In the genomic region with DNA sequence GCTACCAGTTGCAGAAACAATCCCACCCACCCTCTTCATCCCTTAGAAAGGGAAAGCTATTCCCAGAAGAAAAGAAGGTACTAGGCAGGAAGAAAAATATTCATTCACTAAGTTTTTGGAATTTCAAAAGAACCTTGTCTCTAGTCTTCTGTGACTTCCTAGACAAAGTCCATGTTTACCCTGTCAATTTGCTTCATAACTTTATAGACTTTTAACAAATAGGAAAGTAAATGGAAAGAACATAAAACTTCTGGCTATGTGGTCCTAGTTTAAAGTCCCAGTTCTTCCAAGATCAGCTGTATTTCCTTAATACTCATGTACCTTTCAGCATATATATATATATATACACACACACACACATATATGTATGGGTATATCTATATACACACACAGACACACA, we compare ENCODE assay signal across 20 cellular contexts.
DNase-seq lines count a peak whose midpoint lies in the region; ATAC-seq and TF ChIP-seq lines count a peak whose summit lies in the region.
"Had no signal": no experiment of that assay in that cellular context is flagged by ENCODE, and none has a peak within 500 bp of the region (broad histone marks: within the 10 kb centered on the region; RNA-seq: fewer than 3 reads in every experiment).

No MANE protein-coding gene starts in this region.

- no peaks in the 10 kb centered on the region for H3K27me3 Mint-ChIP-seq in endodermal cell (ENCODE audit: insufficient read depth)
- H3K27me3 Mint-ChIP-seq: CD4-positive, CD25-positive, alpha-beta regulatory T cell had no signal

- no peak overlapping the region for H3K9ac ChIP-seq in colonic mucosa (ENCODE audit: low read depth in 2 of 2, low read length in 2 of 2)
- no peak overlapping the region for H3K9ac ChIP-seq in endodermal cell (ENCODE audit: extremely low read depth, low read length, poor library complexity, severe bottlenecking)
- H3K9ac ChIP-seq: BLaER1, GM23248 had no signal

- no peak for DNase-seq in colonic mucosa
- no peak for DNase-seq in mucosa of descending colon
- DNase-seq in transverse colon, result no peak
- DNase-seq in activated CD8-positive, alpha-beta memory T cell treated with anti-CD3 and anti-CD28 coated beads for 24 hours, result no peak
- no peak for DNase-seq in NCI-H748 treated with DMSO at 0.1 percent for 48 hours (lab: John Stamatoyannopoulos, UW)
- no peak for DNase-seq in endodermal cell
- DNase-seq: CD4-positive, CD25-positive, alpha-beta regulatory T cell; CD8-positive, alpha-beta T cell; DMS 273 treated with DMSO at 0.1 percent for 48 hours; DMS79; EL; GDM1; HFFc6 had no signal

- H3K4me3 ChIP-seq in colonic mucosa (no peak overlapping the region), mucosa of descending colon (no peak overlapping the region), transverse colon (no peak overlapping the region), endodermal cell (ENCODE audit: low read length) (no peak overlapping the region)
- H3K4me3 ChIP-seq: BLaER1, GM12878, GM23248, HAP-1 had no signal

- intact Hi-C loops in colonic mucosa (cut with DNase I) (no loop called here), mucosa of descending colon (cut with DNase I, micrococcal nuclease) (no loop called here), transverse colon (cut with DNase I; ENCODE audit: low total_unique reads) (no loop called here)

- H3K9me3 ChIP-seq in colonic mucosa, result no peaks in the 10 kb centered on the region
- no peaks in the 10 kb centered on the region for H3K9me3 ChIP-seq in mucosa of descending colon
- no peaks in the 10 kb centered on the region for H3K9me3 ChIP-seq in transverse colon
- H3K9me3 ChIP-seq in endodermal cell (ENCODE audit: control insufficient read depth, low read length), result no peaks in the 10 kb centered on the region
- H3K9me3 ChIP-seq: BLaER1, Caco-2, HAP-1 had no signal

- H3K36me3 ChIP-seq in colonic mucosa, result no peaks in the 10 kb centered on the region
- H3K36me3 ChIP-seq in mucosa of descending colon (ENCODE audit: low read depth), result no peaks in the 10 kb centered on the region
- no peaks in the 10 kb centered on the region for H3K36me3 ChIP-seq in transverse colon
- no peaks in the 10 kb centered on the region for H3K36me3 ChIP-seq in endodermal cell (ENCODE audit: control insufficient read depth, insufficient read depth, low read length)
- H3K36me3 ChIP-seq: BLaER1, HAP-1 had no signal

- peaks cover 8% of the 10 kb centered on the region for H3K4me1 Mint-ChIP-seq in endodermal cell
- H3K4me1 Mint-ChIP-seq: B cell; CD4-positive, CD25-positive, alpha-beta regulatory T cell had no signal

- H3K4me3 Mint-ChIP-seq in endodermal cell, result no peak overlapping the region
- H3K4me3 Mint-ChIP-seq: B cell; CD4-positive, CD25-positive, alpha-beta regulatory T cell; CD8-positive, alpha-beta T cell; HFFc6 had no signal

- TF ChIP-seq CTCF in colonic mucosa (IDR thresholded peaks at IDR 0.05) (no peak), mucosa of descending colon (IDR thresholded peaks at IDR 0.05) (no peak), transverse colon (IDR thresholded peaks at IDR 0.05) (no peak), endodermal cell (conservative IDR thresholded peaks at IDR 0.05) (no peak)

- no peaks in the 10 kb centered on the region for H3K4me1 ChIP-seq in colonic mucosa
- peaks cover 9% of the 10 kb centered on the region for H3K4me1 ChIP-seq in mucosa of descending colon (ENCODE audit: low read depth)
- H3K4me1 ChIP-seq in transverse colon, result peaks cover 0 to 6% (median 2%) of the 10 kb centered on the region in 4 donors
- peaks cover 6% of the 10 kb centered on the region for H3K4me1 ChIP-seq in endodermal cell (ENCODE audit: control insufficient read depth, insufficient read depth, low read length)
- H3K4me1 ChIP-seq: BLaER1, HAP-1 had no signal

- no peak for TF ChIP-seq POLR2A in transverse colon (IDR thresholded peaks at IDR 0.05)

- no peaks in the 10 kb centered on the region for H3K36me3 Mint-ChIP-seq in endodermal cell (ENCODE audit: low read depth)
- H3K36me3 Mint-ChIP-seq: CD4-positive, CD25-positive, alpha-beta regulatory T cell; CD8-positive, alpha-beta T cell had no signal

- in situ Hi-C loops in transverse colon (cut with MboI; ENCODE audit: low pct_ligation_motif_present in 1 of 4, low pct_unique_long_range_greater_than_20kb in 1 of 4, low sequenced_read_pairs in 3 of 4), result no loop called here

- peak; percentile 83 for ATAC-seq in mucosa of descending colon
- ATAC-seq: CD8-positive, alpha-beta T cell; GM12878 had no signal

- no peak for TF ChIP-seq EP300 in transverse colon (IDR thresholded peaks at IDR 0.05; ENCODE audit: low read depth)

- no peak overlapping the region for H3K27ac Mint-ChIP-seq in endodermal cell
- H3K27ac Mint-ChIP-seq: B cell; CD4-positive, CD25-positive, alpha-beta regulatory T cell; CD8-positive, alpha-beta T cell; HFFc6 had no signal

- H3K9me3 Mint-ChIP-seq in endodermal cell, result no peaks in the 10 kb centered on the region
- H3K9me3 Mint-ChIP-seq: CD8-positive, alpha-beta T cell; HFFc6 had no signal

- H3K27me3 ChIP-seq in colonic mucosa (no peaks in the 10 kb centered on the region), transverse colon (no peaks in the 10 kb centered on the region), endodermal cell (ENCODE audit: control insufficient read depth, insufficient read depth, low read length, poor library complexity, severe bottlenecking) (no peaks in the 10 kb centered on the region)
- H3K27me3 ChIP-seq: BLaER1 had no signal

- H3K27ac ChIP-seq in colonic mucosa (peak overlapping the region; percentile 65), transverse colon (peak overlapping the region; percentile 33 to 54 (median 50)), endodermal cell (ENCODE audit: low read depth, low read length) (no peak overlapping the region)
- H3K27ac ChIP-seq: BLaER1, C4-2B, GM23248 had no signal
